4 cellular contexts compared by ENCODE assay signal in the genomic region with DNA sequence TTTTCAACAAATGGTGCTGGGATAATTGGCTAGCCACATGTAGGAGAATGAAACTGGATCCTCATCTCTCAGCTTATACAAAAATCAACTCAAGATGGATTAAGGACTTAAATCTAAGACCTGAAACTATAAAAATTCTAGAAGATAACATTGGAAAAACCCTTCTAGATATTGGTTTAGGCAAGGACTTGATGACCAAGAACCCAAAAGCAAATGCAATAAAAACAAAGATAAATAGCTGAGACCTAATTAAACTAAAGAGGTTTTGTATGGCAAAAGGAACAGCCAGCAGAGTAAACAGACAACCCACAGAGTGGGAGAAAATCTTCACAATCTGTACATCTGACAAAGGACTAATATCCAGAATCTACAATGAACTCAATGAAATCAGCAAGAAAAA.
A peak's percentile ranks its signal among the peaks of the same experiment; 100 is the strongest.
DNase-seq lines count a peak whose midpoint lies in the region; TF ChIP-seq lines count a peak whose summit lies in the region.
"Not testable (repeated sequence)": the region's sequence is repeated elsewhere in the genome, so short reads cannot be mapped to it uniquely, and the experiment has no call there.

No MANE protein-coding gene starts in this region.

- CTCF ChIA-PET in HEK293 (lab: Yijun Ruan, JAX), result interaction anchor here (0.6 kb wide), 1 partner anchor 926 kb away, joined by 3 read pairs; no protein-coding TSS in a partner anchor

- not testable (repeated sequence) for H3K9me3 ChIP-seq in HEK293 (ENCODE audit: control insufficient read depth, insufficient read depth, low read depth, low read length)

- peak; percentile 46 for DNase-seq in LNCaP clone FGC (ENCODE audit: low read depth)

- H3K36me3 ChIP-seq in HEK293 (ENCODE audit: control insufficient read depth in 2 of 2, insufficient read depth in 1 of 2, low read length in 2 of 2), result not testable (repeated sequence)

- TF ChIP-seq CTCF in 22Rv1 (IDR thresholded peaks at IDR 0.05); C4-2B (conservative IDR thresholded peaks at IDR 0.05); HEK293 (tag by site-specific recombination; IDR thresholded peaks at IDR 0.05); LNCaP clone FGC (IDR thresholded peaks at IDR 0.05; ENCODE audit: control insufficient read depth, extremely low read depth, insufficient read depth): not testable (repeated sequence)

- not testable (repeated sequence) for H3K4me1 ChIP-seq in HEK293 (ENCODE audit: control insufficient read depth, insufficient read depth, low read length)

- POLR2A ChIA-PET in HEK293 (lab: Yijun Ruan, JAX), result not testable (repeated sequence)

- not testable (repeated sequence) for H3K4me3 ChIP-seq in HEK293 (ENCODE audit: low read depth, low read length); LNCaP clone FGC (ENCODE audit: low read depth, low read length)

- H3K27ac ChIP-seq in 22Rv1 (peak overlapping the region; percentile 42), C4-2B (peak overlapping the region; percentile 67)
- not testable (repeated sequence) for H3K27ac ChIP-seq in HEK293 (ENCODE audit: extremely low read depth, low read depth, low read length)

TF ChIP-seq in HEK293, 187 proteins besides CTCF, POLR2A, EP300 and RAD21:
- TF ChIP-seq ZNF341 (tag by site-specific recombination; IDR thresholded peaks at IDR 0.05; ENCODE audit: low read depth) (0 out of 2 replicates have a peak, but pooled peaks have one; percentile 18), FEZF1 (tag by site-specific recombination; IDR thresholded peaks at IDR 0.05) (peak; percentile 54; the same call in 1 of the 2 replicates), OVOL3 (tag by site-specific recombination; IDR thresholded peaks at IDR 0.05) (0 out of 2 replicates have a peak, but pooled peaks have one; percentile 58)
